In the genomic region with DNA sequence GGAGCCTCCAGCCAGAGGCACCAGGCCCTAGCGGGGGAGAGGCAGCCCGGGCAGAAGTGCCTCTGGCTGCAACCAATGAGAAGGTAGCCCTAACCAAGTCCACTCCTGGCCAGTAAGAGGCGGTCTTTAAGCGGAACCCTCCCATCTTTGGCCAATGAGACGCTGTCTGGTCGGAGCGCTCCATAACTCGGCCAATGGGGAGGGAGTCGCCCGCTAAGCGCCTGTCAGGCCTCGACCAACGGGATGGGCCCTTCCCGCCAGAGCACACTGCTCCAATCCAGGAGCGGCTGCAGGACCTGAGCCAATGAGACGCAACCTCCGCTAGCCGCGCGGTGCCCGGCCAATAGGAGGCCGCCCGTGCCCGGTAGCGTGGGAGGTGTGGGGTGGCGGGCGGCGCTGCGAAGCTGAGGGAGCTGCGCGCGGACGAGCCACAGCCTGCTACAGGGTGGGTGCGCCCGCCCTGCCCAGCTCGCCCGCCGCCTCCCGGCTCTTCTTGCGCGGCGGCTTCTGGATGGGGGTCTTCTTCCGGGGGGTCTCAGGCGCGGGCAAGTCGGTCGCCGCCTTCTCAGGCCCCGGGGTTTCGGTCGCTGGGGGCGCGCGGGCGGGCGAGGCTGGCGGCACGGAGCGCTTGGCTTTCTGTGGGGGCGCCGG, we compare ENCODE assay signal across 13 cellular contexts. TPM values are rescaled to one million over a fixed set of nuclear protein-coding genes. Genes with fewer than 3 reads are reported as not detected.
A peak's percentile ranks its signal among the peaks of the same experiment; 100 is the strongest.
DNase-seq lines count a peak whose midpoint lies in the region; ATAC-seq and TF ChIP-seq lines count a peak whose summit lies in the region.
"Had no signal": no experiment of that assay in that cellular context is flagged by ENCODE, and none has a peak within 500 bp of the region (broad histone marks: within the 10 kb centered on the region; RNA-seq: fewer than 3 reads in every experiment).

No MANE protein-coding gene starts in this region.

- BruUV-seq in MCF 10A (replicated peaks; lab: Mats Ljungman, UMichigan), result no TSS peak

- peaks cover 8% of the 10 kb centered on the region for H3K4me1 Mint-ChIP-seq in activated CD4-positive, alpha-beta T cell treated with anti-CD3 and anti-CD28 coated beads, Interleukin-2, amount 10 ng/mL, durations not matched to agents 24 days and 14 days
- H3K4me1 Mint-ChIP-seq in activated naive CD8-positive, alpha-beta T cell treated with anti-CD3 and anti-CD28 coated beads for 36 hours, result peaks cover 8% of the 10 kb centered on the region
- H3K4me1 Mint-ChIP-seq in MCF 10A (ENCODE audit: insufficient read depth, unreplicated experiment), result no peaks in the 10 kb centered on the region

- peaks cover 0 to 76% (median 44%) of the 10 kb centered on the region in 7 donors for H3K27me3 ChIP-seq in spleen (replicated peaks in 1 of 7)

- no peaks in the 10 kb centered on the region for H3K9me3 Mint-ChIP-seq in activated CD4-positive, alpha-beta T cell treated with anti-CD3 and anti-CD28 coated beads, Interleukin-2, amount 10 ng/mL, durations not matched to agents 24 days and 14 days
- H3K9me3 Mint-ChIP-seq in activated naive CD8-positive, alpha-beta T cell treated with anti-CD3 and anti-CD28 coated beads for 36 hours, result no peaks in the 10 kb centered on the region
- no peaks in the 10 kb centered on the region for H3K9me3 Mint-ChIP-seq in MCF 10A (ENCODE audit: unreplicated experiment)

- no peaks in the 10 kb centered on the region for H3K9me3 ChIP-seq in spleen
- H3K9me3 ChIP-seq: left lung, thoracic aorta had no signal

- 33 to 53% (median 44%) methylated on average over 14 to 61 of the region's 61 CpGs for WGBS in spleen, 5 donors

- peak overlapping the region; percentile 43 for H3K4me3 Mint-ChIP-seq in activated CD4-positive, alpha-beta T cell treated with anti-CD3 and anti-CD28 coated beads, Interleukin-2, amount 10 ng/mL, durations not matched to agents 24 days and 14 days
- no peak overlapping the region for H3K4me3 Mint-ChIP-seq in activated naive CD8-positive, alpha-beta T cell treated with anti-CD3 and anti-CD28 coated beads for 36 hours
- no peak overlapping the region for H3K4me3 Mint-ChIP-seq in MCF 10A (ENCODE audit: unreplicated experiment)
- H3K4me3 Mint-ChIP-seq: activated CD8-positive, alpha-beta memory T cell treated with anti-CD3 and anti-CD28 coated beads, Interleukin-2, amount 10 ng/mL, durations not matched to agents 7 days and 5 days had no signal

- POLR2A ChIA-PET in MCF 10A (lab: Yijun Ruan, JAX), result no interaction called here

- H3K4me3 ChIP-seq in spleen, result peak overlapping the region in 7 of 8 donors; percentile 20 to 65 (median 37)
- H3K4me3 ChIP-seq: left lung, thoracic aorta had no signal

- CTCF ChIA-PET in MCF 10A (lab: Yijun Ruan, JAX), result no interaction called here

- no peaks in the 10 kb centered on the region for H3K36me3 Mint-ChIP-seq in activated CD4-positive, alpha-beta T cell treated with anti-CD3 and anti-CD28 coated beads, Interleukin-2, amount 10 ng/mL, durations not matched to agents 24 days and 14 days (ENCODE audit: low read depth)
- H3K36me3 Mint-ChIP-seq in activated naive CD8-positive, alpha-beta T cell treated with anti-CD3 and anti-CD28 coated beads for 36 hours, result no peaks in the 10 kb centered on the region
- H3K36me3 Mint-ChIP-seq in MCF 10A (ENCODE audit: insufficient read depth, unreplicated experiment), result no peaks in the 10 kb centered on the region
- H3K36me3 Mint-ChIP-seq: activated CD8-positive, alpha-beta memory T cell treated with anti-CD3 and anti-CD28 coated beads, Interleukin-2, amount 10 ng/mL, durations not matched to agents 7 days and 5 days had no signal

- no peak overlapping the region for H3K27ac Mint-ChIP-seq in activated CD4-positive, alpha-beta T cell treated with anti-CD3 and anti-CD28 coated beads, Interleukin-2, amount 10 ng/mL, durations not matched to agents 24 days and 14 days
- no peak overlapping the region for H3K27ac Mint-ChIP-seq in activated naive CD8-positive, alpha-beta T cell treated with anti-CD3 and anti-CD28 coated beads for 36 hours
- no peak overlapping the region for H3K27ac Mint-ChIP-seq in MCF 10A (ENCODE audit: low read depth, unreplicated experiment)
- H3K27ac Mint-ChIP-seq: activated CD8-positive, alpha-beta memory T cell treated with anti-CD3 and anti-CD28 coated beads, Interleukin-2, amount 10 ng/mL, durations not matched to agents 7 days and 5 days had no signal

- peaks cover 18 to 56% (median 38%) of the 10 kb centered on the region in 6 donors for H3K4me1 ChIP-seq in spleen

- H3K27me3 Mint-ChIP-seq in activated CD4-positive, alpha-beta T cell treated with anti-CD3 and anti-CD28 coated beads, Interleukin-2, amount 10 ng/mL, durations not matched to agents 24 days and 14 days, result peaks cover 37% of the 10 kb centered on the region
- peaks cover 36% of the 10 kb centered on the region for H3K27me3 Mint-ChIP-seq in activated naive CD8-positive, alpha-beta T cell treated with anti-CD3 and anti-CD28 coated beads for 36 hours
- H3K27me3 Mint-ChIP-seq in MCF 10A (ENCODE audit: insufficient read depth, unreplicated experiment), result no peaks in the 10 kb centered on the region

- intact Hi-C loops in activated CD4-positive, alpha-beta T cell treated with anti-CD3 and anti-CD28 coated beads, Interleukin-2, amount 10 ng/mL, durations not matched to agents 24 days and 14 days (cut with micrococcal nuclease), result no loop called here
- intact Hi-C loops in left ventricle myocardium superior (cut with micrococcal nuclease) (no loop called here), spleen (cut with DNase I; ENCODE audit: low total_unique reads) (no loop called here), MCF 10A (cut with micrococcal nuclease) (no loop called here)

- TF ChIP-seq POLR2A in spleen (IDR thresholded peaks at IDR 0.05), result no peak

- peak; percentile 6 for ATAC-seq in left ventricle myocardium superior
- ATAC-seq in GM21717 (IDR thresholded peaks at IDR 0.05; ENCODE audit: unreplicated experiment), result no peak
- ATAC-seq: activated CD8-positive, alpha-beta memory T cell treated with anti-CD3 and anti-CD28 coated beads, Interleukin-2, amount 10 ng/mL, durations not matched to agents 7 days and 5 days; left lung; Panc1 had no signal

- peaks cover 0 to 44% (median 0%) of the 10 kb centered on the region in 6 donors for H3K36me3 ChIP-seq in spleen

- DNase-seq in activated CD4-positive, alpha-beta T cell treated with anti-CD3 and anti-CD28 coated beads, Interleukin-2, amount 10 ng/mL, durations not matched to agents 24 days and 14 days, result no peak
- DNase-seq in activated CD4-positive, alpha-beta T cell treated with anti-CD3 and anti-CD28 coated beads for 1 hour, result no peak
- peak; percentile 30 for DNase-seq in activated naive CD8-positive, alpha-beta T cell treated with anti-CD3 and anti-CD28 coated beads for 36 hours
- peak; percentile 64 for DNase-seq in left ventricle myocardium superior
- DNase-seq in spleen, result peak; percentile 76
- DNase-seq in T-helper 1 cell, result no peak
- no peak for DNase-seq in MCF 10A (ENCODE audit: unreplicated experiment)
- DNase-seq: activated CD8-positive, alpha-beta memory T cell treated with anti-CD3 and anti-CD28 coated beads, Interleukin-2, amount 10 ng/mL, durations not matched to agents 7 days and 5 days; NCI-H1092 treated with DMSO at 0.1 percent for 48 hours had no signal

- H3K27ac ChIP-seq in spleen, result peak overlapping the region in 5 of 8 donors; percentile 18 to 41 (median 33)
- H3K27ac ChIP-seq: left lung had no signal

- no peak for TF ChIP-seq CTCF in spleen (IDR thresholded peaks at IDR 0.05 in 8 of 11, conservative IDR thresholded peaks at IDR 0.05 in 3 of 11)
- TF ChIP-seq CTCF in MCF 10A (IDR thresholded peaks at IDR 0.05; ENCODE audit: unreplicated experiment), result no peak

RNA-seq across cellular contexts. Expression of a gene that starts 12.6 kb away (rescaled TPM):
- total RNA-seq in activated CD4-positive, alpha-beta T cell treated with anti-CD3 and anti-CD28 coated beads, Interleukin-2, amount 10 ng/mL, durations not matched to agents 24 days and 14 days, result 0.16 and 0.33 TPM in 2 replicates
- total RNA-seq in activated naive CD8-positive, alpha-beta T cell treated with anti-CD3 and anti-CD28 coated beads for 36 hours, result under 1 TPM; 0.14 to 0.16 TPM
- total RNA-seq in left ventricle myocardium superior (2.7 TPM), spleen (10 to 100 TPM in 5 of 7 donors, 1 to 10 TPM in 2; 7.1 to 18.0 (median 10.6) TPM), MCF 10A (2022) (0.35 and 0.88 TPM in 2 replicates)
- polyA plus RNA-seq in spleen, result 1 to 10 TPM; 1.1 to 3.0 (median 1.2) TPM

RNA-seq across cellular contexts. Expression of a gene that starts 31.1 kb away (rescaled TPM):
- 15.6 and 17.0 TPM in 2 replicates for total RNA-seq in activated CD4-positive, alpha-beta T cell treated with anti-CD3 and anti-CD28 coated beads, Interleukin-2, amount 10 ng/mL, durations not matched to agents 24 days and 14 days
- 10 to 100 TPM; 11.5 to 12.2 TPM for total RNA-seq in activated naive CD8-positive, alpha-beta T cell treated with anti-CD3 and anti-CD28 coated beads for 36 hours
- total RNA-seq in left ventricle myocardium superior (4.9 TPM), spleen (10 to 100 TPM in 2 of 7 donors, 1 to 10 TPM in 5; 6.2 to 11.7 (median 7.7) TPM), MCF 10A (2022) (9.9 and 10.4 TPM in 2 replicates)
- polyA plus RNA-seq in spleen, result 1 to 10 TPM; 3.4 to 5.6 (median 3.5) TPM

Comparison
In these comparisons a context has a peak if more than half of its experiments do, and no peak if none do; other contexts are left out.
1. DNase-seq: peak in activated naive CD8-positive, alpha-beta T cell treated with anti-CD3 and anti-CD28 coated beads for 36 hours (single experiment), left ventricle myocardium superior (single experiment) and spleen (single experiment); none in activated CD4-positive, alpha-beta T cell treated with anti-CD3 and anti-CD28 coated beads, Interleukin-2, amount 10 ng/mL, durations not matched to agents 24 days and 14 days (single experiment), activated CD4-positive, alpha-beta T cell treated with anti-CD3 and anti-CD28 coated beads for 1 hour (single experiment), T-helper 1 cell (0 of 5) and MCF 10A (single experiment).